In genomic region chr11:66488957-66489356, GRCh38 we compare ENCODE assay signal across 27 cellular contexts.
"Had no signal": no experiment of that assay in that cellular context is flagged by ENCODE, and none has a peak within 500 bp of the region (broad histone marks: within the 10 kb centered on the region; RNA-seq: fewer than 3 reads in every experiment).

No MANE protein-coding gene starts in this region.

- H3K27me3 ChIP-seq: dorsolateral prefrontal cortex, gastrocnemius medialis, right atrium auricular region, suprapubic skin, transverse colon, upper lobe of right lung, uterus had no signal

- DNase-seq: dorsolateral prefrontal cortex; effector CD4-positive, alpha-beta T cell; endodermal cell; foreskin fibroblast; gastrocnemius medialis; head of caudate nucleus; left ventricle myocardium superior; lower lobe of right lung; natural killer cell; stimulated activated CD4-positive, alpha-beta T cell treated with anti-CD3 and anti-CD28 coated beads, Interleukin-12 subunit alpha, Interleukin-12 subunit beta, amount 100 ng/mL, for 4 hours; stimulated activated CD4-positive, alpha-beta T cell treated with anti-CD3 and anti-CD28 coated beads, Interleukin-1b, Interleukin-23, amount 100 ng/mL, for 48 hours; stimulated activated CD4-positive, alpha-beta T cell treated with anti-CD3 and anti-CD28 coated beads, Interleukin-4, amount 100 ng/mL, for 1 hour; stimulated activated CD8-positive, alpha-beta memory T cell treated with anti-CD3 and anti-CD28 coated beads, Interleukin-4, amount 100 ng/mL, for 48 hours; stimulated activated naive CD4-positive, alpha-beta T cell; stimulated activated naive CD8-positive, alpha-beta T cell treated with anti-CD3 and anti-CD28 coated beads, Interleukin-15, amount 100 ng/mL, for 72 hours; transverse colon; upper lobe of right lung; uterus had no signal

- H3K4me1 Mint-ChIP-seq: natural killer cell, neural crest cell had no signal

- ATAC-seq: esophagus mucosa; gastrocnemius medialis; left ventricle myocardium superior; lower lobe of right lung; natural killer cell; sciatic nerve; stimulated activated naive CD8-positive, alpha-beta T cell treated with anti-CD3 and anti-CD28 coated beads, Interleukin-15, amount 100 ng/mL, for 72 hours; upper lobe of right lung had no signal

- H3K9me3 Mint-ChIP-seq: endodermal cell; natural killer cell; neural crest cell; stimulated activated naive CD8-positive, alpha-beta T cell treated with anti-CD3 and anti-CD28 coated beads, Interleukin-15, amount 100 ng/mL, for 72 hours had no signal

- H3K27me3 Mint-ChIP-seq: stimulated activated naive CD8-positive, alpha-beta T cell treated with anti-CD3 and anti-CD28 coated beads, Interleukin-15, amount 100 ng/mL, for 72 hours had no signal

- H3K9me3 ChIP-seq: gastrocnemius medialis, lower lobe of right lung, prostate gland, right atrium auricular region, suprapubic skin, transverse colon, upper lobe of right lung, uterus had no signal

- H3K4me3 Mint-ChIP-seq: endodermal cell; natural killer cell; neural crest cell; stimulated activated naive CD8-positive, alpha-beta T cell treated with anti-CD3 and anti-CD28 coated beads, Interleukin-15, amount 100 ng/mL, for 72 hours had no signal

- FAIRE-seq: keratinocyte had no signal

- H3K27ac Mint-ChIP-seq: endodermal cell, natural killer cell had no signal

- H3K36me3 ChIP-seq: uterus had no signal

- H3K27ac ChIP-seq: dorsolateral prefrontal cortex, epithelial cell of prostate, gastrocnemius medialis, lower lobe of right lung, prostate gland, right atrium auricular region, suprapubic skin, transverse colon, upper lobe of right lung, uterus had no signal

- H3K4me2 ChIP-seq: smooth muscle cell had no signal

- H3K4me1 ChIP-seq: gastrocnemius medialis, lower lobe of right lung, prostate gland, right atrium auricular region, suprapubic skin, upper lobe of right lung, uterus had no signal

- H3K4me3 ChIP-seq: dorsolateral prefrontal cortex, gastrocnemius medialis, lower lobe of right lung, prostate gland, right atrium auricular region, smooth muscle cell, suprapubic skin, transverse colon, upper lobe of right lung, uterus had no signal

- H3K36me3 Mint-ChIP-seq: natural killer cell had no signal
